ENCODE assay signal across 17 cellular contexts in genomic region chr10:24444337-24444736, GRCh38.
DNase-seq lines count a peak whose midpoint lies in the region; ATAC-seq, FAIRE-seq and TF ChIP-seq lines count a peak whose summit lies in the region.
"Had no signal": no experiment of that assay in that cellular context is flagged by ENCODE, and none has a peak within 500 bp of the region (broad histone marks: within the 10 kb centered on the region; RNA-seq: fewer than 3 reads in every experiment).

No MANE protein-coding gene starts in this region.

- H3K9me1 ChIP-seq in keratinocyte (ENCODE audit: control insufficient read depth, extremely low read depth, insufficient read depth, low read length) = no peaks in the 10 kb centered on the region

- H3K36me3 ChIP-seq in adipocyte (ENCODE audit: control insufficient read depth, insufficient read depth, low read length, severe bottlenecking) (no peaks in the 10 kb centered on the region), keratinocyte (ENCODE audit: control insufficient read depth in 2 of 2, extremely low read depth in 1 of 2, insufficient read depth in 2 of 2, low read length in 2 of 2) (peaks cover 0 to 4% of the 10 kb centered on the region in 2 experiments)
- H3K36me3 ChIP-seq in effector memory CD4-positive, alpha-beta T cell (ENCODE audit: control insufficient read depth, insufficient read depth, low read length) = no peaks in the 10 kb centered on the region

- no peak overlapping the region for H2AFZ ChIP-seq in keratinocyte (ENCODE audit: control insufficient read depth, low read length)

- H3K9me3 ChIP-seq in adipocyte (ENCODE audit: control insufficient read depth, low read length) (no peaks in the 10 kb centered on the region), keratinocyte (ENCODE audit: control insufficient read depth, low read depth, low read length) (no peaks in the 10 kb centered on the region)
- no peaks in the 10 kb centered on the region for H3K9me3 ChIP-seq in effector memory CD4-positive, alpha-beta T cell (ENCODE audit: control insufficient read depth, low read length)
- H3K9me3 ChIP-seq: testis had no signal

- H3K4me3 ChIP-seq in adipocyte (ENCODE audit: low read length) (no peak overlapping the region), keratinocyte (ENCODE audit: control insufficient read depth in 2 of 3, extremely low read depth in 1 of 3, insufficient read depth in 2 of 3, low read depth in 1 of 3, low read length in 3 of 3) (no peak overlapping the region)
- no peak overlapping the region for H3K4me3 ChIP-seq in effector memory CD4-positive, alpha-beta T cell (ENCODE audit: insufficient read depth, low read depth, low read length, poor library complexity, severe bottlenecking)
- H3K4me3 ChIP-seq: coronary artery, K562, testis had no signal

- H3K4me1 ChIP-seq in adipocyte (ENCODE audit: control insufficient read depth, insufficient read depth, low read length) (peaks cover 23% of the 10 kb centered on the region), keratinocyte (ENCODE audit: control insufficient read depth, extremely low read depth, insufficient read depth, low read length) (peaks cover 22% of the 10 kb centered on the region)
- H3K4me1 ChIP-seq in effector memory CD4-positive, alpha-beta T cell (ENCODE audit: control insufficient read depth, insufficient read depth, low read length, poor library complexity, severe bottlenecking) = no peaks in the 10 kb centered on the region

- no peaks in the 10 kb centered on the region for H3K27me3 ChIP-seq in adipocyte (replicated peaks; ENCODE audit: control insufficient read depth, insufficient read depth, low read length)
- H3K27me3 ChIP-seq in keratinocyte (ENCODE audit: control insufficient read depth, extremely low read depth, insufficient read depth, low read length) = no peaks in the 10 kb centered on the region
- H3K27me3 ChIP-seq in effector memory CD4-positive, alpha-beta T cell (replicated peaks; ENCODE audit: control insufficient read depth, insufficient read depth, low read length, poor library complexity, severe bottlenecking) = no peaks in the 10 kb centered on the region
- H3K27me3 ChIP-seq: testis had no signal

- ATAC-seq in HG03045 (IDR thresholded peaks at IDR 0.05; ENCODE audit: unreplicated experiment) (no peak), HG03135 (IDR thresholded peaks at IDR 0.05; ENCODE audit: unreplicated experiment) (no peak)
- ATAC-seq: CD8-positive, alpha-beta T cell; K562 had no signal

- H3K27ac ChIP-seq in keratinocyte (ENCODE audit: control insufficient read depth, insufficient read depth, low read length) = no peak overlapping the region
- no peak overlapping the region for H3K27ac ChIP-seq in effector memory CD4-positive, alpha-beta T cell (ENCODE audit: insufficient read depth, low read length, poor library complexity, severe bottlenecking)
- H3K27ac ChIP-seq: coronary artery, testis had no signal

- DNase-seq in DMS79 (lab: John Stamatoyannopoulos, UW) (peak; percentile 7), HS-5 (ENCODE audit: low read depth) (peak; percentile 50), adipocyte (ENCODE audit: low read depth) (peak; percentile 53), keratinocyte (ENCODE audit: low read depth, low spot score) (no peak), KG1 (lab: John Stamatoyannopoulos, UW) (no peak)
- no peak for DNase-seq in effector memory CD4-positive, alpha-beta T cell
- DNase-seq: activated CD4-positive, alpha-beta T cell treated with anti-CD3 and anti-CD28 coated beads, Interleukin-2, amount 50 U/mL, for 1 hour; CD8-positive, alpha-beta T cell; GOT3; kidney; NCI-H2171 treated with DMSO at 0.1 percent for 48 hours; testis had no signal

- peak; percentile 69 for FAIRE-seq in keratinocyte (lab: Jason Lieb, UNC)
- FAIRE-seq: GM19239, K562, kidney had no signal

- H3K9ac ChIP-seq in adipocyte (ENCODE audit: low read length) (no peak overlapping the region), keratinocyte (ENCODE audit: control insufficient read depth, extremely low read depth, insufficient read depth, low read length) (no peak overlapping the region)

- dilution Hi-C loops in keratinocyte (cut with MboI; ENCODE audit: extremely low pct_ligation_motif_present, low sequenced_read_pairs) = no loop called here

- no peak overlapping the region for H3K4me2 ChIP-seq in keratinocyte (ENCODE audit: control insufficient read depth, extremely low read depth, insufficient read depth, low read depth, low read length)

- no peaks in the 10 kb centered on the region for H3K79me2 ChIP-seq in keratinocyte (ENCODE audit: control insufficient read depth, insufficient read depth, low read length)

- no peak for TF ChIP-seq CTCF in keratinocyte (optimal IDR thresholded peaks at IDR 0.05 in 1 of 3, IDR thresholded peaks at IDR 0.05 in 1 of 3, conservative IDR thresholded peaks at IDR 0.05 in 1 of 3; ENCODE audit: extremely low read depth in 1 of 3, insufficient read depth in 2 of 3, low read length in 3 of 3)

- no peaks in the 10 kb centered on the region for H4K20me1 ChIP-seq in keratinocyte (ENCODE audit: control insufficient read depth, extremely low read depth, insufficient read depth, low read length)

Comparison
In these comparisons a context has a peak if more than half of its experiments do, and no peak if none do; other contexts are left out.
1. DNase-seq: peak in DMS79 (single experiment), HS-5 (single experiment) and adipocyte (single experiment); none in keratinocyte (single experiment), effector memory CD4-positive, alpha-beta T cell (0 of 3) and KG1 (single experiment).